In the genomic region with DNA sequence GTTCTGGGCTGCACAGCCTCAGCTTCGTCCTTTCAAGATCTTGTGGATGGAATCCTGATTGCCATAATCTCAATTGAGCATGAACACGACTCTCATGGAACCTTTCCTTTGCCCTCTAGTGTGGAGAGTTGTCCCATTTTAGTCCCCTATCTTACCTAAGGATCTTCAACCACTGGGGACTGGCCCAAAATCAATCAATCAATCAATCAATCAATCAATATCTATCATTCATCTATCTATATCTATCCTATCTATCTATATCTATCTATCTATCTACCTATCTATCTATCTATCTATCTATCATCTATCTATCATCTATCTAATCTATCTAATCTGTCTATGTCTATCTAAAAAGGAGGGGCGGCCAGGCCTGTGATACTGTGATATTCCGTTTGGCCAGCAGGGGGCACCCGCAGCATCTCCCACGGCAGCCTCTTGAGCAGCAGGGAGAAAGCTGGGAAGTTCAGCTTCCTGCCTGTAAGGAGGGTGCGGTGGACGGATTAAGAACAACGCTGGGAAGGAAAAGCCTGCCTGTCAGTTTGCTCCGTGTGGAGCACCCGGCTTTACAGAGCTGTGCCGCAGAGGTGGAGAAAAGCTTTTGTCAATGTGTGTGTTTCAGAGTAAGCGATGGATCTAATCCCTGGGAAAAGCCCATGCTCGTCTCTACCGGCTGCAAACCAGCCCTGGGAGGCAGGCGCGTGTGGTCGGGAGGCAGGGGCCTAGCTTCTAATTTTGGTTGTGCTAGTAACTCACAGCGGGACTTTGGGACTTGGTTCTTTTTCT, we compare ENCODE assay signal across 8 cellular contexts.
DNase-seq lines count a peak whose midpoint lies in the region; ATAC-seq and TF ChIP-seq lines count a peak whose summit lies in the region.

No MANE protein-coding gene starts in this region.

- peak; percentile 81 for DNase-seq in CD1c-positive myeloid dendritic cell (ENCODE audit: extremely low spot score)
- DNase-seq in NOMO-1 treated with DMSO at 0.1 percent for 48 hours (lab: John Stamatoyannopoulos, UW; ENCODE audit: unreplicated experiment), result peak; percentile 30
- DNase-seq in activated T-cell treated with anti-CD3 and anti-CD28 coated beads, Interleukin-2, amount 50 U/mL, for 24 hours, result peak; percentile 84
- no peak for DNase-seq in esophagus muscularis mucosa (ENCODE audit: extremely low spot score)
- peak; percentile 83 for DNase-seq in myocyte (ENCODE audit: low read depth)
- DNase-seq in stimulated activated CD8-positive, alpha-beta memory T cell treated with anti-CD3 and anti-CD28 coated beads, Interleukin-7, amount 100 ng/mL, for 1 hour (ENCODE audit: low read depth in 2 of 2), result peak; percentile 41 to 55

- 8% methylated on average over 19 of the region's 19 CpGs for WGBS in esophagus muscularis mucosa

- H3K4me1 ChIP-seq in esophagus muscularis mucosa, result peaks cover 3 to 13% (median 7%) of the 10 kb centered on the region in 4 donors

- peak overlapping the region; percentile 39 for H3K4me3 Mint-ChIP-seq in activated T-cell treated with anti-CD3 and anti-CD28 coated beads, Interleukin-2, amount 50 U/mL, for 24 hours

- no peaks in the 10 kb centered on the region for H3K36me3 Mint-ChIP-seq in activated T-cell treated with anti-CD3 and anti-CD28 coated beads, Interleukin-2, amount 50 U/mL, for 24 hours (ENCODE audit: low read depth)

- no peaks in the 10 kb centered on the region for H3K36me3 ChIP-seq in esophagus muscularis mucosa

- H3K9me3 Mint-ChIP-seq in activated T-cell treated with anti-CD3 and anti-CD28 coated beads, Interleukin-2, amount 50 U/mL, for 24 hours, result no peaks in the 10 kb centered on the region

- intact Hi-C loops in esophagus muscularis mucosa (cut with DNase I), result loop anchor here (5.0 kb wide), 1 partner anchor 260 kb away; no protein-coding TSS in a partner anchor

- H3K27me3 Mint-ChIP-seq in activated T-cell treated with anti-CD3 and anti-CD28 coated beads, Interleukin-2, amount 50 U/mL, for 24 hours, result peaks cover 43% of the 10 kb centered on the region

- H3K27ac Mint-ChIP-seq in activated T-cell treated with anti-CD3 and anti-CD28 coated beads, Interleukin-2, amount 50 U/mL, for 24 hours, result no peak overlapping the region

- peak overlapping the region; percentile 53 to 74 (median 61) for H3K27ac ChIP-seq in esophagus muscularis mucosa (replicated peaks in 1 of 4)

- H3K27me3 ChIP-seq in esophagus muscularis mucosa, result peaks cover 0 to 11% (median 0%) of the 10 kb centered on the region in 4 donors

- H3K9me3 ChIP-seq in esophagus muscularis mucosa, result no peaks in the 10 kb centered on the region

- ATAC-seq in GM19324 (IDR thresholded peaks at IDR 0.05; ENCODE audit: low FRiP score, unreplicated experiment), result peak; percentile 66
- ATAC-seq in HG03520 (IDR thresholded peaks at IDR 0.05; ENCODE audit: unreplicated experiment), result peak; percentile 55

- TF ChIP-seq POLR2A in esophagus muscularis mucosa (IDR thresholded peaks at IDR 0.05; ENCODE audit: low read depth), result no peak

- TF ChIP-seq EP300 in esophagus muscularis mucosa (IDR thresholded peaks at IDR 0.05), result no peak

- H3K4me3 ChIP-seq in esophagus muscularis mucosa, result peak overlapping the region; percentile 34 to 45 (median 38)

- H3K4me1 Mint-ChIP-seq in activated T-cell treated with anti-CD3 and anti-CD28 coated beads, Interleukin-2, amount 50 U/mL, for 24 hours (ENCODE audit: low read depth), result peaks cover 4% of the 10 kb centered on the region

- TF ChIP-seq CTCF in esophagus muscularis mucosa (IDR thresholded peaks at IDR 0.05), result peak; percentile 78 to 86 (median 84)
